9 cellular contexts compared by ENCODE assay signal in the genomic region with DNA sequence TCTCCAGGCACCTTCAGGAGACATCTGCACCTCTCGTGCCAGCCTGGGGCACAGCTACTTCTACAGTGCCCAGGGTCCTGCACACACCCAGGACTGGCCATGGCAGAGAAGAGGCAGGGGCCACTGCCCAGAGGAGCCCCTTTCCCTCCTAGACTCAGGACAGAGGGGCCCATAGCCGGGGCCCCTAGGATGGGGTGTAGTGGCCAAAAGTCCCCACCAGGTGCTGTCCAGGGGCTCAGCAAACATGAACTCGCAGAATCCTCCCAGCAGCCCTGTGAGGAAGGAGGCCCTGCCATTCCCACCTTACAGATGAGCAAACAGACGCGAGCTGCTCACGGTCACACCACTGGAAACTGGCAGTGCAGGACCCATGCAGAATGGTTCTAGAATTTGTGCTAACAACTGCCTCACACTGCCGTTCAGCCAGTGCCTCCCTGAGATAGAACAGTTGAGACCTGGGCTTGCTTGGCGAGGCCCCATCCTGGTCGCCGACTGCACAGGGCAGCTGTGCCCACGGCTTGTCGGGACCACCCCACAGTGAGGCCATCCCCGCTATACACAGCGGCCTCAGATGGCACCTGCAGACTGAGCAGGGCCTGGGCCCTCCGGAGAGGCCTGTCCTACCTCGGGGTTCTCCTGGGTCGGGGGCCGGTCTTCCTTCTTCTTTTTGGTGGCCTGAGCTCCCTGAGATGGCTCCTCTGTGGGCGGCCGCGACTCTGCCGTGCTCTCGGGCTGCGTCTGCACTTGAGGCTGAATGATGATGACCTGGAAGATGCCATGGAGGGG.
"Had no signal": no experiment of that assay in that cellular context is flagged by ENCODE, and none has a peak within 500 bp of the region (broad histone marks: within the 10 kb centered on the region; RNA-seq: fewer than 3 reads in every experiment).

No MANE protein-coding gene starts in this region.

- H3K27ac ChIP-seq: esophagus muscularis mucosa, left lung, skin epidermis, thyroid gland had no signal

- H3K36me3 ChIP-seq: left lung, thyroid gland had no signal

- FAIRE-seq: islet of Langerhans had no signal

- H3K4me1 ChIP-seq: esophagus muscularis mucosa, left lung, thyroid gland had no signal

- H3K9me3 ChIP-seq: thyroid gland had no signal

- DNase-seq: activated CD8-positive, alpha-beta memory T cell treated with anti-CD3 and anti-CD28 coated beads, Interleukin-2, amount 50 U/mL, for 4 hours; activated CD8-positive, alpha-beta T cell treated with anti-CD3 and anti-CD28 coated beads for 36 hours; activated naive CD4-positive, alpha-beta T cell treated with Interleukin-2 at 50 U/mL for 16 hours; mesenchymal stem cell; thyroid gland had no signal

- H3K27me3 ChIP-seq: esophagus muscularis mucosa, thyroid gland had no signal

- H3K4me3 ChIP-seq: esophagus muscularis mucosa, left lung, skin epidermis, thyroid gland had no signal

- ATAC-seq: activated CD8-positive, alpha-beta T cell treated with anti-CD3 and anti-CD28 coated beads for 36 hours; left lung had no signal
